2 cellular contexts compared by ENCODE assay signal in the genomic region with DNA sequence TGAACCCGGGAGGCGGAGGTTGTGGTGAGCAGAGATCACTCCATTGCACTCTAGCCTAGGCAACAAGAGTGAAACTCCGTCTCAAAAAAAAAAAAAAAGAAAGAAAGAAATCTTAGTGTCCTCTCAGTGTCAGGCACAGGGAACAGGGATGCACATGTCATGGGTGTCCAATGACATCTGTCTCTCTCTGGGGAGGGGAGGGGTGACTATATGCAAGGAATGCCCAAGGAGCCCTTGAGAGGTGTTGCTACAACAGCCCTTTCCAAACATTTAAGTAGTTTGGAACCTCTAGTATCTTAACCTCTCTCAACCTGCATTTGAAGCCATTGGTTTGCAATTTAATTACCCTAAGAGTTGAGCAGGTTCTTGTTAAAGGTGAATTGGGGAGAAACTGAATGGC.
TF ChIP-seq lines count a peak whose summit lies in the region.

No MANE protein-coding gene starts in this region.

TF ChIP-seq in IMR-90, 13 proteins besides CTCF, POLR2A, EP300 and RAD21:
- TF ChIP-seq BHLHE40 (IDR thresholded peaks at IDR 0.05; ENCODE audit: low read depth, low read length) (no peak), CHD1 (IDR thresholded peaks at IDR 0.05; ENCODE audit: low read depth, low read length) (no peak), NFE2L2 (IDR thresholded peaks at IDR 0.05; ENCODE audit: low read depth, low read length) (no peak), RFX5 (IDR thresholded peaks at IDR 0.05; ENCODE audit: low read depth, low read length) (no peak), CEBPB (IDR thresholded peaks at IDR 0.05; ENCODE audit: low read depth, low read length) (no peak), USF2 (IDR thresholded peaks at IDR 0.05; ENCODE audit: low read depth, low read length) (no peak), MAFK (IDR thresholded peaks at IDR 0.05; ENCODE audit: low read depth, low read length) (no peak), MAZ (IDR thresholded peaks at IDR 0.05; ENCODE audit: borderline replicate concordance, low read depth, low read length) (no peak), SMC3 (IDR thresholded peaks at IDR 0.05; ENCODE audit: low read depth, low read length) (no peak), FOS (IDR thresholded peaks at IDR 0.05; ENCODE audit: low read depth, low read length) (no peak), MXI1 (IDR thresholded peaks at IDR 0.05; ENCODE audit: borderline replicate concordance, low read depth, low read length) (no peak), ELK1 (IDR thresholded peaks at IDR 0.05; ENCODE audit: borderline replicate concordance, low read depth, low read length) (no peak), RCOR1 (IDR thresholded peaks at IDR 0.05; ENCODE audit: insufficient replicate concordance, low read length) (no peak)
TF ChIP-seq in IMR-90: peak in this region for 0.

TF ChIP-seq in WTC11, 78 proteins besides CTCF, POLR2A, EP300 and RAD21:
- TF ChIP-seq ZNF425 (CRISPR knock-in tag; conservative IDR thresholded peaks at IDR 0.05), result no peak
- no peak for TF ChIP-seq ELF4 (CRISPR knock-in tag; IDR thresholded peaks at IDR 0.05; ENCODE audit: low read depth)
- no peak for TF ChIP-seq IRF1 (CRISPR knock-in tag; IDR thresholded peaks at IDR 0.05)
- TF ChIP-seq, protein P1, sequence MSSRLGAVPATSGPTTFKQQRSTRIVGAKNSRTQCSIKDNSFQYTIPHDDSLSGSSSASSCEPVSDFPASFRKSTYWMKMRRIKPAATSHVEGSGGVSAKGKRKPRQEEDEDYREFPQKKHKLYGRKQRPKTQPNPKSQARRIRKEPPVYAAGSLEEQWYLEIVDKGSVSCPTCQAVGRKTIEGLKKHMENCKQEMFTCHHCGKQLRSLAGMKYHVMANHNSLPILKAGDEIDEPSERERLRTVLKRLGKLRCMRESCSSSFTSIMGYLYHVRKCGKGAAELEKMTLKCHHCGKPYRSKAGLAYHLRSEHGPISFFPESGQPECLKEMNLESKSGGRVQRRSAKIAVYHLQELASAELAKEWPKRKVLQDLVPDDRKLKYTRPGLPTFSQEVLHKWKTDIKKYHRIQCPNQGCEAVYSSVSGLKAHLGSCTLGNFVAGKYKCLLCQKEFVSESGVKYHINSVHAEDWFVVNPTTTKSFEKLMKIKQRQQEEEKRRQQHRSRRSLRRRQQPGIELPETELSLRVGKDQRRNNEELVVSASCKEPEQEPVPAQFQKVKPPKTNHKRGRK (CRISPR knock-in tag; IDR thresholded peaks at IDR 0.05; ENCODE audit: borderline replicate concordance), result no peak
- no peak for TF ChIP-seq MXD4 (CRISPR knock-in tag; IDR thresholded peaks at IDR 0.05; ENCODE audit: borderline replicate concordance)
TF ChIP-seq in WTC11: peak in this region for 0.
